Comparison of ENCODE assay signal across 1 cellular context in genomic region chr5:133251296-133252132, GRCh38.
TF ChIP-seq lines count a peak whose summit lies in the region.

No MANE protein-coding gene starts in this region.

TF ChIP-seq in HepG2, 621 proteins besides CTCF, POLR2A, EP300 and RAD21 (continued from another document and continues in another):
- TF ChIP-seq HNF4G (IDR thresholded peaks at IDR 0.05; ENCODE audit: borderline replicate concordance, low read depth, low read length) (peak; percentile 28; the same call in 1 of the 2 replicates), HNF4G (CRISPR knock-in tag; IDR thresholded peaks at IDR 0.05; ENCODE audit: borderline replicate concordance, low read depth) (peak; percentile 68; the same call in 1 of the 2 replicates), FOSL2 (CRISPR knock-in tag; IDR thresholded peaks at IDR 0.05) (no peak), ZNF225 (CRISPR knock-in tag; IDR thresholded peaks at IDR 0.05) (peak; percentile 23; the same call in 1 of the 2 replicates), ZNF567 (CRISPR knock-in tag; IDR thresholded peaks at IDR 0.05; ENCODE audit: borderline replicate concordance) (no peak), ZNF570 (CRISPR knock-in tag; IDR thresholded peaks at IDR 0.05; ENCODE audit: borderline replicate concordance) (no peak), GMEB1 (CRISPR knock-in tag; IDR thresholded peaks at IDR 0.05; ENCODE audit: borderline replicate concordance) (no peak), BRCA1 (CRISPR knock-in tag; IDR thresholded peaks at IDR 0.05) (0 out of 2 replicates have a peak, but pooled peaks have one; percentile 29), ZNF850 (CRISPR knock-in tag; conservative IDR thresholded peaks at IDR 0.05) (0 out of 2 replicates have a peak, but pooled peaks have one; percentile 25), ZNF274 (CRISPR knock-in tag; IDR thresholded peaks at IDR 0.05) (no peak; the same call in 1 of the 2 replicates), NCOA1 (CRISPR knock-in tag; IDR thresholded peaks at IDR 0.05) (no peak), ZSCAN20 (CRISPR knock-in tag; IDR thresholded peaks at IDR 0.05; ENCODE audit: borderline replicate concordance) (no peak), ISL2 (CRISPR knock-in tag; IDR thresholded peaks at IDR 0.05) (no peak), ZNF572 (CRISPR knock-in tag; IDR thresholded peaks at IDR 0.05) (0 out of 2 replicates have a peak, but pooled peaks have one; percentile 29), WIZ (CRISPR knock-in tag; IDR thresholded peaks at IDR 0.05) (no peak), MLXIP (CRISPR knock-in tag; IDR thresholded peaks at IDR 0.05; ENCODE audit: borderline replicate concordance) (no peak), ZNF263 (CRISPR knock-in tag; IDR thresholded peaks at IDR 0.05) (peak; percentile 43; the same call in 1 of the 2 replicates), FOXP1 (IDR thresholded peaks at IDR 0.05) (no peak), FOXP1 (CRISPR knock-in tag; IDR thresholded peaks at IDR 0.05) (no peak), ZNF160 (CRISPR knock-in tag; IDR thresholded peaks at IDR 0.05) (peak; percentile 48; the same call in 1 of the 2 replicates), ZNF441 (CRISPR knock-in tag; IDR thresholded peaks at IDR 0.05; ENCODE audit: borderline replicate concordance) (peak; percentile 97), RCOR2 (CRISPR knock-in tag; IDR thresholded peaks at IDR 0.05) (no peak), ZSCAN29 (CRISPR knock-in tag; conservative IDR thresholded peaks at IDR 0.05) (0 out of 2 replicates have a peak, but pooled peaks have one; percentile 41), ZMYM3 (CRISPR knock-in tag; IDR thresholded peaks at IDR 0.05) (peak; percentile 5; the same call in 1 of the 2 replicates), ZNF10 (CRISPR knock-in tag; IDR thresholded peaks at IDR 0.05; ENCODE audit: borderline replicate concordance, low read depth) (no peak), SPEN (CRISPR knock-in tag; IDR thresholded peaks at IDR 0.05; ENCODE audit: low read depth) (peak; percentile 46; the same call in 1 of the 2 replicates), REPIN1 (CRISPR knock-in tag; IDR thresholded peaks at IDR 0.05; ENCODE audit: borderline replicate concordance, low read depth) (peak; percentile 83), ZNF414 (CRISPR knock-in tag; IDR thresholded peaks at IDR 0.05) (no peak), TOPORS (CRISPR knock-in tag; IDR thresholded peaks at IDR 0.05) (peak; percentile 19; the same call in 1 of the 2 replicates), ZNF891 (CRISPR knock-in tag; IDR thresholded peaks at IDR 0.05) (no peak), CSRNP1 (CRISPR knock-in tag; IDR thresholded peaks at IDR 0.05) (no peak), HMG20A (CRISPR knock-in tag; IDR thresholded peaks at IDR 0.05; ENCODE audit: borderline replicate concordance) (no peak), HDAC1 (CRISPR knock-in tag; IDR thresholded peaks at IDR 0.05) (peak; percentile 78), ZNF382 (CRISPR knock-in tag; IDR thresholded peaks at IDR 0.05; ENCODE audit: borderline replicate concordance) (no peak), ZNF737 (CRISPR knock-in tag; IDR thresholded peaks at IDR 0.05; ENCODE audit: borderline replicate concordance) (no peak), SALL1 (CRISPR knock-in tag; IDR thresholded peaks at IDR 0.05) (peak; percentile 53; the same call in 1 of the 2 replicates)
- TF ChIP-seq, protein P1, sequence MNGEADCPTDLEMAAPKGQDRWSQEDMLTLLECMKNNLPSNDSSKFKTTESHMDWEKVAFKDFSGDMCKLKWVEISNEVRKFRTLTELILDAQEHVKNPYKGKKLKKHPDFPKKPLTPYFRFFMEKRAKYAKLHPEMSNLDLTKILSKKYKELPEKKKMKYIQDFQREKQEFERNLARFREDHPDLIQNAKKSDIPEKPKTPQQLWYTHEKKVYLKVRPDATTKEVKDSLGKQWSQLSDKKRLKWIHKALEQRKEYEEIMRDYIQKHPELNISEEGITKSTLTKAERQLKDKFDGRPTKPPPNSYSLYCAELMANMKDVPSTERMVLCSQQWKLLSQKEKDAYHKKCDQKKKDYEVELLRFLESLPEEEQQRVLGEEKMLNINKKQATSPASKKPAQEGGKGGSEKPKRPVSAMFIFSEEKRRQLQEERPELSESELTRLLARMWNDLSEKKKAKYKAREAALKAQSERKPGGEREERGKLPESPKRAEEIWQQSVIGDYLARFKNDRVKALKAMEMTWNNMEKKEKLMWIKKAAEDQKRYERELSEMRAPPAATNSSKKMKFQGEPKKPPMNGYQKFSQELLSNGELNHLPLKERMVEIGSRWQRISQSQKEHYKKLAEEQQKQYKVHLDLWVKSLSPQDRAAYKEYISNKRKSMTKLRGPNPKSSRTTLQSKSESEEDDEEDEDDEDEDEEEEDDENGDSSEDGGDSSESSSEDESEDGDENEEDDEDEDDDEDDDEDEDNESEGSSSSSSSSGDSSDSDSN (CRISPR knock-in tag; IDR thresholded peaks at IDR 0.05), result peak; percentile 70
- TF ChIP-seq, protein P2, sequence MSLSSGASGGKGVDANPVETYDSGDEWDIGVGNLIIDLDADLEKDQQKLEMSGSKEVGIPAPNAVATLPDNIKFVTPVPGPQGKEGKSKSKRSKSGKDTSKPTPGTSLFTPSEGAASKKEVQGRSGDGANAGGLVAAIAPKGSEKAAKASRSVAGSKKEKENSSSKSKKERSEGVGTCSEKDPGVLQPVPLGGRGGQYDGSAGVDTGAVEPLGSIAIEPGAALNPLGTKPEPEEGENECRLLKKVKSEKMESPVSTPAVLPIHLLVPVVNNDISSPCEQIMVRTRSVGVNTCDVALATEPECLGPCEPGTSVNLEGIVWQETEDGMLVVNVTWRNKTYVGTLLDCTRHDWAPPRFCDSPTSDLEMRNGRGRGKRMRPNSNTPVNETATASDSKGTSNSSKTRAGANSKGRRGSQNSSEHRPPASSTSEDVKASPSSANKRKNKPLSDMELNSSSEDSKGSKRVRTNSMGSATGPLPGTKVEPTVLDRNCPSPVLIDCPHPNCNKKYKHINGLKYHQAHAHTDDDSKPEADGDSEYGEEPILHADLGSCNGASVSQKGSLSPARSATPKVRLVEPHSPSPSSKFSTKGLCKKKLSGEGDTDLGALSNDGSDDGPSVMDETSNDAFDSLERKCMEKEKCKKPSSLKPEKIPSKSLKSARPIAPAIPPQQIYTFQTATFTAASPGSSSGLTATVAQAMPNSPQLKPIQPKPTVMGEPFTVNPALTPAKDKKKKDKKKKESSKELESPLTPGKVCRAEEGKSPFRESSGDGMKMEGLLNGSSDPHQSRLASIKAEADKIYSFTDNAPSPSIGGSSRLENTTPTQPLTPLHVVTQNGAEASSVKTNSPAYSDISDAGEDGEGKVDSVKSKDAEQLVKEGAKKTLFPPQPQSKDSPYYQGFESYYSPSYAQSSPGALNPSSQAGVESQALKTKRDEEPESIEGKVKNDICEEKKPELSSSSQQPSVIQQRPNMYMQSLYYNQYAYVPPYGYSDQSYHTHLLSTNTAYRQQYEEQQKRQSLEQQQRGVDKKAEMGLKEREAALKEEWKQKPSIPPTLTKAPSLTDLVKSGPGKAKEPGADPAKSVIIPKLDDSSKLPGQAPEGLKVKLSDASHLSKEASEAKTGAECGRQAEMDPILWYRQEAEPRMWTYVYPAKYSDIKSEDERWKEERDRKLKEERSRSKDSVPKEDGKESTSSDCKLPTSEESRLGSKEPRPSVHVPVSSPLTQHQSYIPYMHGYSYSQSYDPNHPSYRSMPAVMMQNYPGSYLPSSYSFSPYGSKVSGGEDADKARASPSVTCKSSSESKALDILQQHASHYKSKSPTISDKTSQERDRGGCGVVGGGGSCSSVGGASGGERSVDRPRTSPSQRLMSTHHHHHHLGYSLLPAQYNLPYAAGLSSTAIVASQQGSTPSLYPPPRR (CRISPR knock-in tag; IDR thresholded peaks at IDR 0.05; ENCODE audit: borderline replicate concordance), result peak; percentile 32; the same call in 1 of the 2 replicates
